Comparison of ENCODE assay signal across 15 cellular contexts in the genomic region with DNA sequence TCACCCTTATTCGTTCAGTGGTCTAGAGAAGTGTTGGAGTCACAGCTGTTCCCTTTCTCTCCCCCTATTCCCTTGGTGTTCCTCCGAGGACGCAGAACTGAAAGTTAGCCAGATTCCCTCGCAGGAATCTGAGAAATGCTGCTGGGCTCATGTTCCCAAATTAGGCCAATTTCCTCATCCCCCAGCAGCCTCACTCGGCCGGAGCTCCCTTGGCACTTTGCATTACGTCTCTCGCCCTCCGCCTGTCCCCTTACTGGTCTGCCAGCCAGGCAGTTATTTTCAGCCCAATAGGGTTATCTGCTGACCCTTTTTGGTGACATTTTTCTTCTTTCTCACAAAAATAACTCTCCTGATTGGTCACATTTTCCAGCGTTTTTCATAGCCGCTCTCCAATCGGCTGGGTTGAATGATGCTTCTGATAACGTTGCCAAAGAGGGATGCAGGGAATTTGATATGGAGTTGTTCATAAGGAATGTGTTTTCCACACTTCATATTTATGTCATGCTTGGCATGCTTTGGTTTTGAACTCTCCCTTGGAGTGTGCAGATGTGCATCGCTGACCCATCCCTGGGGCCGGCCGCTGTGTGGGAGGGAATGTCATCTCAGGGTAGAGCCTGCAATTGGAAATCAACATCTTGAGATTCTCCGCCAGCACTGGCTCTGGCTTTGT. TPM values are rescaled to one million over a fixed set of nuclear protein-coding genes. Genes with fewer than 3 reads are reported as not detected.
DNase-seq lines count a peak whose midpoint lies in the region; ATAC-seq and TF ChIP-seq lines count a peak whose summit lies in the region.
"Had no signal": no experiment of that assay in that cellular context is flagged by ENCODE, and none has a peak within 500 bp of the region (broad histone marks: within the 10 kb centered on the region; RNA-seq: fewer than 3 reads in every experiment).

No MANE protein-coding gene starts in this region.

- H3K27ac ChIP-seq in mucosa of rectum (ENCODE audit: low read depth in 2 of 2, low read length in 2 of 2) (peak overlapping the region; percentile 18 to 64), suprapubic skin (peak overlapping the region; percentile 52)

- TF ChIP-seq EP300 in suprapubic skin (IDR thresholded peaks at IDR 0.05): no peak

- no peaks in the 10 kb centered on the region for H3K9me3 Mint-ChIP-seq in HFFc6
- H3K9me3 Mint-ChIP-seq in activated naive CD8-positive, alpha-beta T cell treated with anti-CD3 and anti-CD28 coated beads, Interleukin-2, amount 50 U/mL, for 24 hours: no peaks in the 10 kb centered on the region

- H3K4me3 Mint-ChIP-seq in HFFc6: peak overlapping the region; percentile 82
- H3K4me3 Mint-ChIP-seq in activated naive CD8-positive, alpha-beta T cell treated with anti-CD3 and anti-CD28 coated beads, Interleukin-2, amount 50 U/mL, for 24 hours: no peak overlapping the region
- H3K4me3 Mint-ChIP-seq: CD4-positive, CD25-positive, alpha-beta regulatory T cell had no signal

- H3K4me1 Mint-ChIP-seq in HFFc6 (ENCODE audit: low read depth): peaks cover 44% of the 10 kb centered on the region
- H3K4me1 Mint-ChIP-seq in activated naive CD8-positive, alpha-beta T cell treated with anti-CD3 and anti-CD28 coated beads, Interleukin-2, amount 50 U/mL, for 24 hours: no peaks in the 10 kb centered on the region

- TF ChIP-seq CTCF in HFFc6 (IDR thresholded peaks at IDR 0.05) (no peak), fibroblast of pulmonary artery (IDR thresholded peaks at IDR 0.05; ENCODE audit: low read length, missing control alignments) (no peak), suprapubic skin (IDR thresholded peaks at IDR 0.05) (no peak)

- no peak for ATAC-seq in activated naive CD8-positive, alpha-beta T cell treated with anti-CD3 and anti-CD28 coated beads, Interleukin-2, amount 50 U/mL, for 24 hours
- ATAC-seq in HG02938 (IDR thresholded peaks at IDR 0.05; ENCODE audit: unreplicated experiment) (no peak), HG03045 (IDR thresholded peaks at IDR 0.05; ENCODE audit: unreplicated experiment) (no peak)

- H3K4me3 ChIP-seq in fibroblast of pulmonary artery (replicated peaks; ENCODE audit: low read depth, low read length) (no peak overlapping the region), mucosa of rectum (ENCODE audit: low read length in 2 of 2) (no peak overlapping the region), suprapubic skin (no peak overlapping the region)

- H3K9me3 ChIP-seq in mucosa of rectum (ENCODE audit: control insufficient read depth in 2 of 2, low read length in 2 of 2) (no peaks in the 10 kb centered on the region), suprapubic skin (no peaks in the 10 kb centered on the region)

- H3K36me3 ChIP-seq in mucosa of rectum (ENCODE audit: control insufficient read depth in 2 of 2, insufficient read depth in 2 of 2, low read length in 2 of 2) (peaks cover 17 to 37% of the 10 kb centered on the region in 2 donors), suprapubic skin (peaks cover 61% of the 10 kb centered on the region)

- peaks cover 0 to 2% of the 10 kb centered on the region in 2 donors for H3K4me1 ChIP-seq in mucosa of rectum (ENCODE audit: control insufficient read depth in 2 of 2, insufficient read depth in 2 of 2, low read length in 2 of 2)
- peaks cover 5% of the 10 kb centered on the region for H3K4me1 ChIP-seq in suprapubic skin

- no peak overlapping the region for H3K9ac ChIP-seq in mucosa of rectum (ENCODE audit: low read depth in 1 of 2, low read length in 2 of 2)

- H3K27ac Mint-ChIP-seq in HFFc6: peak overlapping the region; percentile 83
- no peak overlapping the region for H3K27ac Mint-ChIP-seq in activated naive CD8-positive, alpha-beta T cell treated with anti-CD3 and anti-CD28 coated beads, Interleukin-2, amount 50 U/mL, for 24 hours
- H3K27ac Mint-ChIP-seq: CD4-positive, CD25-positive, alpha-beta regulatory T cell had no signal

- DNase-seq in HFFc6 (peak; percentile 48), fibroblast of pulmonary artery (ENCODE audit: low read depth) (peak; percentile 76), suprapubic skin (ENCODE audit: low spot score in 2 of 2) (peak; percentile 74 to 84), NCI-H446 (lab: John Stamatoyannopoulos, UW) (no peak)
- DNase-seq in activated naive CD8-positive, alpha-beta T cell treated with anti-CD3 and anti-CD28 coated beads, Interleukin-2, amount 50 U/mL, for 24 hours: no peak
- DNase-seq: activated CD4-positive, alpha-beta T cell treated with anti-CD3 and anti-CD28 coated beads, Interleukin-2, amount 50 U/mL, for 48 hours; CD4-positive, CD25-positive, alpha-beta regulatory T cell; dermis blood vessel endothelial cell; Karpas-422; NCI-H2171 treated with DMSO at 0.1 percent for 48 hours; stimulated activated CD4-positive, alpha-beta T cell treated with anti-CD3 and anti-CD28 coated beads, Interleukin-4, amount 100 ng/mL, for 24 hours; T-helper 2 cell had no signal

- peaks cover 5% of the 10 kb centered on the region; the same call in 1 of the 2 replicates for H3K27me3 Mint-ChIP-seq in HFFc6 (ENCODE audit: insufficient read depth)
- H3K27me3 Mint-ChIP-seq in activated naive CD8-positive, alpha-beta T cell treated with anti-CD3 and anti-CD28 coated beads, Interleukin-2, amount 50 U/mL, for 24 hours: no peaks in the 10 kb centered on the region
- H3K27me3 Mint-ChIP-seq: CD4-positive, CD25-positive, alpha-beta regulatory T cell had no signal

- H3K27me3 ChIP-seq in mucosa of rectum (ENCODE audit: control insufficient read depth in 2 of 2, insufficient read depth in 2 of 2, low read length in 2 of 2): no peaks in the 10 kb centered on the region
- H3K27me3 ChIP-seq in suprapubic skin: no peaks in the 10 kb centered on the region

- 62% methylated on average over 17 of the region's 17 CpGs for WGBS in suprapubic skin

- TF ChIP-seq POLR2A in suprapubic skin (IDR thresholded peaks at IDR 0.05): no peak

- H3K36me3 Mint-ChIP-seq in HFFc6 (ENCODE audit: low read depth): peaks cover 45% of the 10 kb centered on the region
- peaks cover 8% of the 10 kb centered on the region for H3K36me3 Mint-ChIP-seq in activated naive CD8-positive, alpha-beta T cell treated with anti-CD3 and anti-CD28 coated beads, Interleukin-2, amount 50 U/mL, for 24 hours (ENCODE audit: low read depth)

RNA-seq across cellular contexts. Expression of gene IFT43, which starts 9.9 kb away (rescaled TPM):
- 10 to 100 TPM; 27.1 to 33.4 (median 29.3) TPM for total RNA-seq in HFFc6 (2021; fragmentation: NEBNext Ultra II Directional; extraction: Animal tissue kit (Norgen Biotek cat#: 25700))
- 10 to 100 TPM; 20.3 to 27.8 (median 22.0) TPM for total RNA-seq in suprapubic skin

RNA-seq across cellular contexts. Expression of gene TGFB3, which starts 13.7 kb away (rescaled TPM):
- total RNA-seq in HFFc6 (2021; fragmentation: NEBNext Ultra II Directional; extraction: Animal tissue kit (Norgen Biotek cat#: 25700)): 1 to 10 TPM; 4.4 to 9.3 (median 5.0) TPM
- 1 to 10 TPM; 3.3 to 6.4 (median 5.0) TPM for total RNA-seq in suprapubic skin

Comparison
In these comparisons a context has a peak if more than half of its experiments do, and no peak if none do; other contexts are left out.
1. DNase-seq: peak in HFFc6 (single experiment), fibroblast of pulmonary artery (single experiment) and suprapubic skin (2 of 2); none in activated naive CD8-positive, alpha-beta T cell treated with anti-CD3 and anti-CD28 coated beads, Interleukin-2, amount 50 U/mL, for 24 hours (single experiment) and NCI-H446 (0 of 2).